8 cellular contexts compared by ENCODE assay signal in genomic region chr9:33921967-33922895, GRCh38.
DNase-seq lines count a peak whose midpoint lies in the region; ATAC-seq and TF ChIP-seq lines count a peak whose summit lies in the region.

No MANE protein-coding gene starts in this region.

- no peak overlapping the region for H3K4me2 ChIP-seq in Karpas-422 (ENCODE audit: low read depth, low read length, poor library complexity, severe bottlenecking)

- no peaks in the 10 kb centered on the region for H3K27me3 ChIP-seq in Karpas-422 (ENCODE audit: low read length)

- H3K4me3 ChIP-seq in Karpas-422 (ENCODE audit: low read length) (no peak overlapping the region), coronary artery (no peak overlapping the region)

- TF ChIP-seq CTCF in coronary artery (IDR thresholded peaks at IDR 0.05) = no peak

- H3K36me3 ChIP-seq in Karpas-422 (ENCODE audit: insufficient read depth, low read length) = peaks cover 38% of the 10 kb centered on the region; the same call in 1 of the 2 replicates

- H2AFZ ChIP-seq in Karpas-422 (ENCODE audit: low read length) = no peak overlapping the region

- no peak overlapping the region for H3K9ac ChIP-seq in Karpas-422 (ENCODE audit: low read length)

- H3K27ac ChIP-seq in Karpas-422 (ENCODE audit: low read length) (no peak overlapping the region), coronary artery (no peak overlapping the region)

- DNase-seq in NCI-H510A treated with DMSO at 0.1 percent for 48 hours (lab: John Stamatoyannopoulos, UW) = peak; percentile 2
- no peak for DNase-seq in NCI-H510A (lab: John Stamatoyannopoulos, UW)
- peak; percentile 72 for DNase-seq in Karpas-422
- DNase-seq in activated naive CD4-positive, alpha-beta T cell treated with anti-CD3 and anti-CD28 coated beads, Interleukin-2, amount 50 U/mL, for 16 hours = peak; percentile 38
- DNase-seq in left lobe of liver (ENCODE audit: low spot score) = no peak
- DNase-seq in coronary artery (ENCODE audit: low spot score) = no peak

- no peaks in the 10 kb centered on the region for H4K20me1 ChIP-seq in Karpas-422 (ENCODE audit: insufficient read depth, low read depth, low read length)

- 0 out of 2 replicates have a peak, but pooled peaks cover 3% of the 10 kb centered on the region for H3K79me2 ChIP-seq in Karpas-422 (ENCODE audit: low read length)

- H3K4me1 ChIP-seq in Karpas-422 (ENCODE audit: low read length) = peaks cover 4% of the 10 kb centered on the region; the same call in 1 of the 2 replicates

- H3K9me2 ChIP-seq in Karpas-422 (replicated peaks; ENCODE audit: insufficient read depth, low read length) = no peaks in the 10 kb centered on the region

- ATAC-seq in left lobe of liver (peak; percentile 12), HG03442 (IDR thresholded peaks at IDR 0.05; ENCODE audit: unreplicated experiment) (no peak), HG03520 (IDR thresholded peaks at IDR 0.05; ENCODE audit: unreplicated experiment) (no peak)

- no peaks in the 10 kb centered on the region for H3K9me3 ChIP-seq in Karpas-422 (ENCODE audit: low read length)

Comparison
In these comparisons a context has a peak if more than half of its experiments do, and no peak if none do; other contexts are left out.
1. DNase-seq: peak in NCI-H510A treated with DMSO at 0.1 percent for 48 hours (single experiment), Karpas-422 (single experiment) and activated naive CD4-positive, alpha-beta T cell treated with anti-CD3 and anti-CD28 coated beads, Interleukin-2, amount 50 U/mL, for 16 hours (single experiment); none in NCI-H510A (single experiment), left lobe of liver (single experiment) and coronary artery (single experiment).